Comparison of ENCODE assay signal across 26 cellular contexts in the genomic region with DNA sequence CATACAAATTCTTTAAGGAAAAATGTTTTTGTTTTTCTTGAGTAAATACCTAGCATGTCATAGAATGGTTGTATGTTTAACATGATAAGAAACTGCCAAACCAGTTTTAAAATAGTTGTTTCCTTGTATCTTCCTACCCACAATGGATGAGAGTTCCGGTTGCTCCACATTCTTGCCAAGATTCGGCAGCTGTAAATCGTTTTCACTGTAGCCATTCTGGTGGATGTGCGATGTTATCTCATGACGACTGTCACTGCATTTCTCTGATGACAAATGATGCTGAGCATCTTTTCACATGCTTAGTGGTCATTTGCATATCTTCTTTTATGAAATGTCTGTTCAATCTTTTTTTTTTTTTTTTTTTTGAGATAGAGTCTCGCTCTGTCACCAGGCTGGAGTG. TPM values are rescaled to one million over a fixed set of nuclear protein-coding genes. Genes with fewer than 3 reads are reported as not detected.
"Had no signal": no experiment of that assay in that cellular context is flagged by ENCODE, and none has a peak within 500 bp of the region (broad histone marks: within the 10 kb centered on the region; RNA-seq: fewer than 3 reads in every experiment).

No MANE protein-coding gene starts in this region.

- H3K27ac ChIP-seq: dorsolateral prefrontal cortex, heart left ventricle, psoas muscle, right lobe of liver, spleen, testis, tibial nerve had no signal

- H3K9me3 ChIP-seq: heart left ventricle, psoas muscle, right lobe of liver, spleen, testis had no signal

- H3K4me3 ChIP-seq: dorsolateral prefrontal cortex, heart left ventricle, psoas muscle, right lobe of liver, spleen, testis, tibial nerve had no signal

- ATAC-seq: esophagus mucosa; heart left ventricle; left lobe of liver; naive thymus-derived CD4-positive, alpha-beta T cell; psoas muscle; right lobe of liver; stimulated activated memory B cell treated with anti-CD40 and anti-IgM and Interleukin-4, amounts not matched to agents 10 μg/mL and 1 μg/mL and 100 μg/mL, for 72 hours; stimulated activated naive CD8-positive, alpha-beta T cell treated with anti-CD3 and anti-CD28 coated beads, Interleukin-15, amount 100 ng/mL, for 72 hours had no signal

- H3K4me1 ChIP-seq: heart left ventricle, psoas muscle, right lobe of liver, spleen, testis, tibial nerve had no signal

- DNase-seq: cortex of kidney; dorsolateral prefrontal cortex; effector CD8-positive, alpha-beta T cell; heart left ventricle; hypothalamus; islet precursor cell; mammary epithelial cell; naive thymus-derived CD4-positive, alpha-beta T cell; nephron progenitor cell; psoas muscle; retina; right lobe of liver; spleen; stimulated activated CD4-positive, alpha-beta T cell treated with anti-CD3 and anti-CD28 coated beads, Interleukin-15, amount 100 ng/mL, for 24 hours; stimulated activated CD4-positive, alpha-beta T cell treated with anti-CD3 and anti-CD28 coated beads, Interleukin-1b, Interleukin-23, amount 100 ng/mL, for 48 hours; stimulated activated CD4-positive, alpha-beta T cell treated with anti-CD3 and anti-CD28 coated beads, Interleukin-4, amount 100 ng/mL, for 24 hours; stimulated activated naive CD8-positive, alpha-beta T cell treated with anti-CD3 and anti-CD28 coated beads, Interleukin-15, amount 100 ng/mL, for 72 hours; testis had no signal

- H3K36me3 ChIP-seq: heart left ventricle, right lobe of liver, spleen, tibial nerve had no signal

- H3K27me3 ChIP-seq: right lobe of liver, testis, tibial nerve had no signal

RNA-seq across cellular contexts. Expression of a gene that starts 36.6 kb away (rescaled TPM):
- total RNA-seq: glomerular endothelial cell; left lobe of liver; mesenteric fat pad; mononuclear cell; naive thymus-derived CD4-positive, alpha-beta T cell; psoas muscle; right lobe of liver; spleen; subcutaneous adipose tissue had no signal
